ENCODE assay signal across 24 cellular contexts in the genomic region with DNA sequence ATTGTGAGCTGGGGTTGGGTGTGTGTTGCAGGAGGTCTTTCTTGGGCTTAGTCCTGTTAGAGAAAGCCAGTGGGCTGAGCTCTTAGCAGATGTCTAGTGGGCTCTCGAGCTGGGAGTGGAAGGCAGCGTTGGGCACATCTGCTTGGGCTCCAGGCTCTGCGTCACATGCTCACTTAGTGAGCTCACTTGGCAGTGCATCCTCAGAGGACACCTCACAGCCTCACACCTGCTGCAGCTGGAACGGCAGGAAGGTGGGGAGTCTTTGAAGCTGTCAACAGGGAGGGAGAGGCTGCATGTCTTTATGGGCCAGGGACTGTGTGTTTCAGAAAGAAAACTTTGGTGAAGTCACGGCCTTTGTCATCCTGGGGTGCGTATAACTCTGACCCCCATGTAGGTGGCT.
DNase-seq lines count a peak whose midpoint lies in the region.
"Had no signal": no experiment of that assay in that cellular context is flagged by ENCODE, and none has a peak within 500 bp of the region (broad histone marks: within the 10 kb centered on the region; RNA-seq: fewer than 3 reads in every experiment).

No MANE protein-coding gene starts in this region.

- no peaks in the 10 kb centered on the region for H3K27me3 ChIP-seq in layer of hippocampus (ENCODE audit: control insufficient read depth, insufficient read depth, low read length)
- H3K27me3 ChIP-seq: sigmoid colon, transverse colon had no signal

- H3K27ac ChIP-seq in layer of hippocampus (ENCODE audit: low read depth, low read length): peak overlapping the region; percentile 92
- H3K27ac ChIP-seq: coronary artery, sigmoid colon, stomach, transverse colon had no signal

- peak; percentile 31 for DNase-seq in DMS53 treated with DMSO at 0.1 percent for 48 hours (lab: John Stamatoyannopoulos, UW; ENCODE audit: unreplicated experiment)
- peak; percentile 69 for DNase-seq in NCI-H1105 treated with DMSO at 0.1 percent for 48 hours (lab: John Stamatoyannopoulos, UW)
- peak; percentile 39 to 88 for DNase-seq in NCI-H524 (lab: John Stamatoyannopoulos, UW)
- no peak for DNase-seq in SIG-M5 treated with dmso at 0.1 percent for 504 hours (lab: John Stamatoyannopoulos, UW; ENCODE audit: unreplicated experiment)
- no peak for DNase-seq in NCI-H2081 (lab: John Stamatoyannopoulos, UW)
- DNase-seq in DMS153 (lab: John Stamatoyannopoulos, UW): no peak
- DNase-seq: activated CD4-positive, alpha-beta memory T cell treated with anti-CD3 and anti-CD28 coated beads for 36 hours; activated CD8-positive, alpha-beta memory T cell treated with anti-CD3 and anti-CD28 coated beads, Interleukin-2, amount 50 U/mL, for 48 hours; activated naive CD4-positive, alpha-beta T cell treated with anti-CD3 and anti-CD28 coated beads for 36 hours; C1 segment of cervical spinal cord; effector memory CD4-positive, alpha-beta T cell; hypothalamus; left cardiac atrium; mammary epithelial cell; mucosa of descending colon; natural killer cell; SHP77; sigmoid colon; stimulated activated CD4-positive, alpha-beta T cell treated with anti-CD3 and anti-CD28 coated beads, Interleukin-12 subunit alpha, Interleukin-12 subunit beta, amount 100 ng/mL, for 4 hours; stimulated activated CD4-positive, alpha-beta T cell treated with anti-CD3 and anti-CD28 coated beads, Interleukin-2, amount 100 ng/mL, for 48 hours; stomach; transverse colon had no signal

Comparison
In these comparisons a context has a peak if more than half of its experiments do, and no peak if none do; other contexts are left out.
1. DNase-seq: peak in DMS53 treated with DMSO at 0.1 percent for 48 hours (single experiment), NCI-H1105 treated with DMSO at 0.1 percent for 48 hours (single experiment) and NCI-H524 (2 of 2); none in SIG-M5 treated with dmso at 0.1 percent for 504 hours (single experiment), NCI-H2081 (0 of 2) and DMS153 (single experiment).